ENCODE assay signal across 1 cellular context in the genomic region with DNA sequence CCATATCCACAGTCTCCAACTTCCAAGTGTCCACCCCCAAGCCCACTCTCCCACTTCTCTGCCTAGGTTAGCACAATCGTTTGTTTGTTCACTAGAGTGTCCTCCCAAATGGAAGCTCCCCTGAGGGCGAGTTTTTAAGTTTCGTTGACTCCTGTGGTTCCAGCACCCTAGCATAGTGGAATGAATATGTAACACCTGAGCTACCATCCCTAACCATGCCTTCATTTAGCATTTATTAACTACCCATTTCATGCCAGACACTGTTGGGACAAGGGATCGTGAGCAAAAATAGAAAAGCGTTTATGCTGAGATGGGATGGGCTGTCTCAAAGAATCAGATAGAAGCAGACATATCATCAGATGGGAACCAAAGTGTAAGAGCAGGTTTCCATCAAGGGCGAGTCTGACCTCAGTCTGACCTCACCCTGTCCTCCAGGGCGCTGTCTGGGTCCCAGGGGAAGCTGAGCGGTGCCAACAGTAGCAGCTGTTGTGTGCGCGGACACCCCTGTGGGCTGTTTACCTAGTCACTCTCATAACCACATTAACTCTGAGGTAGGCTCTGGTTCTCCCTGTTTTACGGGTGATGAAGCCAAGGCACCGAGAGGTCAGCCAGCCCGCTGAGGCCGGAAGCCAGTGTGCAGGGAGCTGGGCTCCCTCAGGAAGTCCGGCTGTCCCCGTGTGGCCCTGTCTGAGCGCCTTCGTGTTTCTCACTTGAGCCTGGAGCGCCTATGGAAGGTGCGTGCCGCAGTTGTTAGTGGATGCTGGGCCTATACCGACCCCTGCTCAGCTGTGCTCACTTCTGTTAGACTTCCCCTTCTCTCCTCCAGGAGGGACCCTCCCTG.
TF ChIP-seq lines count a peak whose summit lies in the region.

No MANE protein-coding gene starts in this region.

TF ChIP-seq in A549, 52 proteins besides CTCF, POLR2A, EP300 and RAD21 (continued from another document):
- TF ChIP-seq FOSL2 (IDR thresholded peaks at IDR 0.05) = no peak
- TF ChIP-seq FOSL2 (CRISPR knock-in tag; IDR thresholded peaks at IDR 0.05) = no peak
- no peak for TF ChIP-seq EHF (CRISPR knock-in tag; IDR thresholded peaks at IDR 0.05)
- TF ChIP-seq, protein P1, sequence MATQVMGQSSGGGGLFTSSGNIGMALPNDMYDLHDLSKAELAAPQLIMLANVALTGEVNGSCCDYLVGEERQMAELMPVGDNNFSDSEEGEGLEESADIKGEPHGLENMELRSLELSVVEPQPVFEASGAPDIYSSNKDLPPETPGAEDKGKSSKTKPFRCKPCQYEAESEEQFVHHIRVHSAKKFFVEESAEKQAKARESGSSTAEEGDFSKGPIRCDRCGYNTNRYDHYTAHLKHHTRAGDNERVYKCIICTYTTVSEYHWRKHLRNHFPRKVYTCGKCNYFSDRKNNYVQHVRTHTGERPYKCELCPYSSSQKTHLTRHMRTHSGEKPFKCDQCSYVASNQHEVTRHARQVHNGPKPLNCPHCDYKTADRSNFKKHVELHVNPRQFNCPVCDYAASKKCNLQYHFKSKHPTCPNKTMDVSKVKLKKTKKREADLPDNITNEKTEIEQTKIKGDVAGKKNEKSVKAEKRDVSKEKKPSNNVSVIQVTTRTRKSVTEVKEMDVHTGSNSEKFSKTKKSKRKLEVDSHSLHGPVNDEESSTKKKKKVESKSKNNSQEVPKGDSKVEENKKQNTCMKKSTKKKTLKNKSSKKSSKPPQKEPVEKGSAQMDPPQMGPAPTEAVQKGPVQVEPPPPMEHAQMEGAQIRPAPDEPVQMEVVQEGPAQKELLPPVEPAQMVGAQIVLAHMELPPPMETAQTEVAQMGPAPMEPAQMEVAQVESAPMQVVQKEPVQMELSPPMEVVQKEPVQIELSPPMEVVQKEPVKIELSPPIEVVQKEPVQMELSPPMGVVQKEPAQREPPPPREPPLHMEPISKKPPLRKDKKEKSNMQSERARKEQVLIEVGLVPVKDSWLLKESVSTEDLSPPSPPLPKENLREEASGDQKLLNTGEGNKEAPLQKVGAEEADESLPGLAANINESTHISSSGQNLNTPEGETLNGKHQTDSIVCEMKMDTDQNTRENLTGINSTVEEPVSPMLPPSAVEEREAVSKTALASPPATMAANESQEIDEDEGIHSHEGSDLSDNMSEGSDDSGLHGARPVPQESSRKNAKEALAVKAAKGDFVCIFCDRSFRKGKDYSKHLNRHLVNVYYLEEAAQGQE (IDR thresholded peaks at IDR 0.05) = no peak
- no peak for TF ChIP-seq ZC3H11A (IDR thresholded peaks at IDR 0.05)
- TF ChIP-seq, protein P2, sequence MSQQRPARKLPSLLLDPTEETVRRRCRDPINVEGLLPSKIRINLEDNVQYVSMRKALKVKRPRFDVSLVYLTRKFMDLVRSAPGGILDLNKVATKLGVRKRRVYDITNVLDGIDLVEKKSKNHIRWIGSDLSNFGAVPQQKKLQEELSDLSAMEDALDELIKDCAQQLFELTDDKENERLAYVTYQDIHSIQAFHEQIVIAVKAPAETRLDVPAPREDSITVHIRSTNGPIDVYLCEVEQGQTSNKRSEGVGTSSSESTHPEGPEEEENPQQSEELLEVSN (IDR thresholded peaks at IDR 0.05; ENCODE audit: borderline replicate concordance, low read depth) = no peak
- no peak for TF ChIP-seq MAZ (IDR thresholded peaks at IDR 0.05; ENCODE audit: borderline replicate concordance, low read depth, low read length)
- TF ChIP-seq NR3C1 (IDR thresholded peaks at IDR 0.05) = no peak
- no peak for TF ChIP-seq HOXB5 (CRISPR knock-in tag; IDR thresholded peaks at IDR 0.05)
- no peak for TF ChIP-seq CHD4 (IDR thresholded peaks at IDR 0.05; ENCODE audit: borderline replicate concordance)
- TF ChIP-seq, protein P3, sequence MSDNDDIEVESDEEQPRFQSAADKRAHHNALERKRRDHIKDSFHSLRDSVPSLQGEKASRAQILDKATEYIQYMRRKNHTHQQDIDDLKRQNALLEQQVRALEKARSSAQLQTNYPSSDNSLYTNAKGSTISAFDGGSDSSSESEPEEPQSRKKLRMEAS (IDR thresholded peaks at IDR 0.05) = no peak
- TF ChIP-seq CBX8 (IDR thresholded peaks at IDR 0.05) = no peak
- TF ChIP-seq, protein P4, sequence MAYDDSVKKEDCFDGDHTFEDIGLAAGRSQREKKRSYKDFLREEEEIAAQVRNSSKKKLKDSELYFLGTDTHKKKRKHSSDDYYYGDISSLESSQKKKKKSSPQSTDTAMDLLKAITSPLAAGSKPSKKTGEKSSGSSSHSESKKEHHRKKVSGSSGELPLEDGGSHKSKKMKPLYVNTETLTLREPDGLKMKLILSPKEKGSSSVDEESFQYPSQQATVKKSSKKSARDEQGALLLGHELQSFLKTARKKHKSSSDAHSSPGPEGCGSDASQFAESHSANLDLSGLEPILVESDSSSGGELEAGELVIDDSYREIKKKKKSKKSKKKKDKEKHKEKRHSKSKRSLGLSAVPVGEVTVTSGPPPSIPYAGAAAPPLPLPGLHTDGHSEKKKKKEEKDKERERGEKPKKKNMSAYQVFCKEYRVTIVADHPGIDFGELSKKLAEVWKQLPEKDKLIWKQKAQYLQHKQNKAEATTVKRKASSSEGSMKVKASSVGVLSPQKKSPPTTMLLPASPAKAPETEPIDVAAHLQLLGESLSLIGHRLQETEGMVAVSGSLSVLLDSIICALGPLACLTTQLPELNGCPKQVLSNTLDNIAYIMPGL (CRISPR knock-in tag; IDR thresholded peaks at IDR 0.05; ENCODE audit: borderline replicate concordance) = no peak
- TF ChIP-seq RFX5 (IDR thresholded peaks at IDR 0.05) = no peak
- TF ChIP-seq ZFP36 (IDR thresholded peaks at IDR 0.05; ENCODE audit: borderline replicate concordance, partially characterized antibody) = no peak
- TF ChIP-seq KDM1A (IDR thresholded peaks at IDR 0.05; ENCODE audit: low read depth) = no peak
